In the genomic region with DNA sequence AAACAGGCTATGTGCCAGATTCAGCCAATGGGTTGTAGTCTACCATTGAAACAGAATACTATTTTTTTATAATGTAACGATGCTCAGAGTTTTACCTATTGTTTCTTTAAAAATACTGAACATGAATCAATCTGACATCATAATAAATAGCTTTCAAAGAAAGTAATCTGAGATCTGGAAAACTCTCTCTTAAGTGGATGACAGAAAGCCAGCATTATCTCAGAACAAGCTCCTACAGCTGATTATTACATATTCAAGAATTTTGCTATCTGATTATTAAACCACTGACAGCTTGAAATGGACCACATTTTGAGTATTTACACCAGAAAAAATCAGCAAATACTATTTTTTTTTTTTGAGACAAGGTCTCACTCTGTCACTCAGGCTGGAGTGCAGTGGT, we compare ENCODE assay signal across 1 cellular context.
TF ChIP-seq lines count a peak whose summit lies in the region.

No MANE protein-coding gene starts in this region.

TF ChIP-seq in GM23338, 12 proteins besides CTCF, POLR2A, EP300 and RAD21 (continued from another document):
- TF ChIP-seq, protein P1, sequence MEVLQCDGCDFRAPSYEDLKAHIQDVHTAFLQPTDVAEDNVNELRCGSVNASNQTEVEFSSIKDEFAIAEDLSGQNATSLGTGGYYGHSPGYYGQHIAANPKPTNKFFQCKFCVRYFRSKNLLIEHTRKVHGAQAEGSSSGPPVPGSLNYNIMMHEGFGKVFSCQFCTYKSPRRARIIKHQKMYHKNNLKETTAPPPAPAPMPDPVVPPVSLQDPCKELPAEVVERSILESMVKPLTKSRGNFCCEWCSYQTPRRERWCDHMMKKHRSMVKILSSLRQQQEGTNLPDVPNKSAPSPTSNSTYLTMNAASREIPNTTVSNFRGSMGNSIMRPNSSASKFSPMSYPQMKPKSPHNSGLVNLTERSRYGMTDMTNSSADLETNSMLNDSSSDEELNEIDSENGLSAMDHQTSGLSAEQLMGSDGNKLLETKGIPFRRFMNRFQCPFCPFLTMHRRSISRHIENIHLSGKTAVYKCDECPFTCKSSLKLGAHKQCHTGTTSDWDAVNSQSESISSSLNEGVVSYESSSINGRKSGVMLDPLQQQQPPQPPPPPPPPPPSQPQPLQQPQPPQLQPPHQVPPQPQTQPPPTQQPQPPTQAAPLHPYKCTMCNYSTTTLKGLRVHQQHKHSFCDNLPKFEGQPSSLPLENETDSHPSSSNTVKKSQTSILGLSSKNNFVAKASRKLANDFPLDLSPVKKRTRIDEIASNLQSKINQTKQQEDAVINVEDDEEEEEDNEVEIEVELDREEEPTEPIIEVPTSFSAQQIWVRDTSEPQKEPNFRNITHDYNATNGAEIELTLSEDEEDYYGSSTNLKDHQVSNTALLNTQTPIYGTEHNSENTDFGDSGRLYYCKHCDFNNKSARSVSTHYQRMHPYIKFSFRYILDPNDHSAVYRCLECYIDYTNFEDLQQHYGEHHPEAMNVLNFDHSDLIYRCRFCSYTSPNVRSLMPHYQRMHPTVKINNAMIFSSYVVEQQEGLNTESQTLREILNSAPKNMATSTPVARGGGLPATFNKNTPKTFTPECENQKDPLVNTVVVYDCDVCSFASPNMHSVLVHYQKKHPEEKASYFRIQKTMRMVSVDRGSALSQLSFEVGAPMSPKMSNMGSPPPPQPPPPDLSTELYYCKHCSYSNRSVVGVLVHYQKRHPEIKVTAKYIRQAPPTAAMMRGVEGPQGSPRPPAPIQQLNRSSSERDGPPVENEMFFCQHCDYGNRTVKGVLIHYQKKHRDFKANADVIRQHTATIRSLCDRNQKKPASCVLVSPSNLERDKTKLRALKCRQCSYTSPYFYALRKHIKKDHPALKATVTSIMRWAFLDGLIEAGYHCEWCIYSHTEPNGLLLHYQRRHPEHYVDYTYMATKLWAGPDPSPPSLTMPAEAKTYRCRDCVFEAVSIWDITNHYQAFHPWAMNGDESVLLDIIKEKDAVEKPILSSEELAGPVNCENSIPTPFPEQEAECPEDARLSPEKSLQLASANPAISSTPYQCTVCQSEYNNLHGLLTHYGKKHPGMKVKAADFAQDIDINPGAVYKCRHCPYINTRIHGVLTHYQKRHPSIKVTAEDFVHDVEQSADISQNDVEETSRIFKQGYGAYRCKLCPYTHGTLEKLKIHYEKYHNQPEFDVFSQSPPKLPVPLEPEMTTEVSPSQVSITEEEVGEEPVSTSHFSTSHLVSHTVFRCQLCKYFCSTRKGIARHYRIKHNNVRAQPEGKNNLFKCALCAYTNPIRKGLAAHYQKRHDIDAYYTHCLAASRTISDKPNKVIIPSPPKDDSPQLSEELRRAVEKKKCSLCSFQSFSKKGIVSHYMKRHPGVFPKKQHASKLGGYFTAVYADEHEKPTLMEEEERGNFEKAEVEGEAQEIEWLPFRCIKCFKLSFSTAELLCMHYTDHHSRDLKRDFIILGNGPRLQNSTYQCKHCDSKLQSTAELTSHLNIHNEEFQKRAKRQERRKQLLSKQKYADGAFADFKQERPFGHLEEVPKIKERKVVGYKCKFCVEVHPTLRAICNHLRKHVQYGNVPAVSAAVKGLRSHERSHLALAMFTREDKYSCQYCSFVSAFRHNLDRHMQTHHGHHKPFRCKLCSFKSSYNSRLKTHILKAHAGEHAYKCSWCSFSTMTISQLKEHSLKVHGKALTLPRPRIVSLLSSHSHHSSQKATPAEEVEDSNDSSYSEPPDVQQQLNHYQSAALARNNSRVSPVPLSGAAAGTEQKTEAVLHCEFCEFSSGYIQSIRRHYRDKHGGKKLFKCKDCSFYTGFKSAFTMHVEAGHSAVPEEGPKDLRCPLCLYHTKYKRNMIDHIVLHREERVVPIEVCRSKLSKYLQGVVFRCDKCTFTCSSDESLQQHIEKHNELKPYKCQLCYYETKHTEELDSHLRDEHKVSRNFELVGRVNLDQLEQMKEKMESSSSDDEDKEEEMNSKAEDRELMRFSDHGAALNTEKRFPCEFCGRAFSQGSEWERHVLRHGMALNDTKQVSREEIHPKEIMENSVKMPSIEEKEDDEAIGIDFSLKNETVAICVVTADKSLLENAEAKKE (CRISPR knock-in tag; IDR thresholded peaks at IDR 0.05), result no peak
- TF ChIP-seq EZH2 (IDR thresholded peaks at IDR 0.05; ENCODE audit: low read depth, unreplicated experiment) (no peak), EZH2phosphoT487 (IDR thresholded peaks at IDR 0.05; ENCODE audit: unreplicated experiment) (no peak), ZNF114 (CRISPR knock-in tag; IDR thresholded peaks at IDR 0.05) (no peak), NANOG (IDR thresholded peaks at IDR 0.05; ENCODE audit: borderline replicate concordance) (no peak), ZNF331 (CRISPR knock-in tag; IDR thresholded peaks at IDR 0.05; ENCODE audit: low read depth) (no peak), STAT1 (IDR thresholded peaks at IDR 0.05; ENCODE audit: unreplicated experiment) (no peak)
